8 cellular contexts compared by ENCODE assay signal in the genomic region with DNA sequence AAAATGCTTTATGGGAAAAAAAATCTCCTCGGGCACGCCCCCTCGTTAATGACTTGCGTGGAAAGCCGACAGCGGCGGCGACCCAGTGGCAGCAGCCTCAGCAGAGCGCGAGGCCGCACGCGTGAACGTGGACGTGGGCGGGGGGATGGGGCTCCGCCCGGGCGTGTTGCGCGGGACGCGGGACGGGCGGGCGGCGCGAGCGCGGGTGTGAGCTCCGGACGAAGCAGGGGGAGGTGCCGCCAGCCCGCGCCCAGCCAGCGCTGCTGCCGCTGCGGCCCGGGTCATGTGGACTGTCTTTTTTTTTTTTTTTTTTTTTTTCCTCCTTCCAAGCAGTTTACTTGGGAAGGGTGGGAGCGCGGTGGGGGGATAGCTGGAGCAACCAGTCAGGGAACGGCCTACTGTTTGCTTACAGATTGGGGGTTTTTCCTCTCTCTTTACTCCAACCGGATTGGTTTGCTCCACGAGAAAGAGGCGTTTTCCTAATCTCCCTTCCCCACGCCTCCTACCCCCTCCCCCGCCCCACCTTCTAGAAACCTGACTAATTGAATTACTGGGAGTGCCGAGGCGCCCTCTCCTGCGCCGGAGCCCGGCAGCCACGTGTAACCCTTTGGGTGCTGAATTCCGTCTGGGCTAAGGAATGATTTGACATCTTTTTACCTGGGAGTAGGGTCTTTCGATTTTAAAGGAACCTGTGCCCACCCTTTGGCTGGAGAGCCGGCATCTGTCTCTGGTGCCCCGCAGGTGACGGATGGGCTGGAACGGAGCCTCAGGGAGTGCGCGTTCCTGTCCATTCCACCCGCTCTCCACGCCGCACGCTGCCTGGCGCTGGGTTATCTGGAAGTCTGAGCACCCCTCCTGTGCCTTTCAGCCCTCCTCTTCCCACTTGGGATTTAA. TPM values are rescaled to one million over a fixed set of nuclear protein-coding genes. Genes with fewer than 3 reads are reported as not detected.
DNase-seq lines count a peak whose midpoint lies in the region; ATAC-seq and TF ChIP-seq lines count a peak whose summit lies in the region.

No MANE protein-coding gene starts in this region.

- H3K27ac Mint-ChIP-seq in activated CD4-positive, alpha-beta T cell treated with anti-CD3 and anti-CD28 coated beads for 36 hours: no peak overlapping the region

- H3K36me3 Mint-ChIP-seq in activated CD4-positive, alpha-beta T cell treated with anti-CD3 and anti-CD28 coated beads for 36 hours (ENCODE audit: low read depth): no peaks in the 10 kb centered on the region

- H3K4me3 ChIP-seq in NB4 (ENCODE audit: low read depth, low read length) (no peak overlapping the region), SK-N-MC (peak overlapping the region; percentile 91), colonic mucosa (peak overlapping the region; percentile 59), skeletal muscle tissue (ENCODE audit: low read length in 3 of 3) (peak overlapping the region; percentile 71 to 83 (median 77))

- H3K27me3 Mint-ChIP-seq in activated CD4-positive, alpha-beta T cell treated with anti-CD3 and anti-CD28 coated beads for 36 hours: peaks cover 62% of the 10 kb centered on the region

- H3K4me3 Mint-ChIP-seq in activated CD4-positive, alpha-beta T cell treated with anti-CD3 and anti-CD28 coated beads for 36 hours: peak overlapping the region; percentile 67

- peak overlapping the region; percentile 74 for H3K9ac ChIP-seq in SK-N-MC (ENCODE audit: insufficient read length)
- peak overlapping the region in 1 of 2 donors; percentile 61 for H3K9ac ChIP-seq in colonic mucosa (ENCODE audit: low read depth in 2 of 2, low read length in 2 of 2)
- H3K9ac ChIP-seq in skeletal muscle tissue (ENCODE audit: low read depth in 1 of 3, low read length in 3 of 3): peak overlapping the region; percentile 43 to 78 (median 76)

- H3K27ac ChIP-seq in SK-N-MC (peak overlapping the region; percentile 28), colonic mucosa (peak overlapping the region; percentile 68), skeletal muscle tissue (ENCODE audit: low read depth, low read length) (peak overlapping the region; percentile 40)

- ATAC-seq in activated CD4-positive, alpha-beta T cell treated with anti-CD3 and anti-CD28 coated beads for 36 hours: no peak
- no peak for ATAC-seq in GM18861 (IDR thresholded peaks at IDR 0.05; ENCODE audit: unreplicated experiment)

- no peaks in the 10 kb centered on the region for H3K9me3 Mint-ChIP-seq in activated CD4-positive, alpha-beta T cell treated with anti-CD3 and anti-CD28 coated beads for 36 hours (ENCODE audit: low read depth)

- peaks cover 31% of the 10 kb centered on the region for H3K4me1 Mint-ChIP-seq in activated CD4-positive, alpha-beta T cell treated with anti-CD3 and anti-CD28 coated beads for 36 hours

- peaks cover 7% of the 10 kb centered on the region for H3K27me3 ChIP-seq in colonic mucosa
- H3K27me3 ChIP-seq in skeletal muscle tissue (ENCODE audit: control insufficient read depth in 3 of 3, insufficient read depth in 3 of 3, low read length in 3 of 3): peaks cover 15 to 32% (median 15%) of the 10 kb centered on the region in 3 donors

- TF ChIP-seq CTCF in NB4 (IDR thresholded peaks at IDR 0.05; ENCODE audit: low read depth, low read length) (no peak), colonic mucosa (IDR thresholded peaks at IDR 0.05) (no peak)

- TF ChIP-seq POLR2A in NB4 (IDR thresholded peaks at IDR 0.05; ENCODE audit: extremely low read depth, insufficient read length): no peak

- H3K9me3 ChIP-seq in SK-N-MC (ENCODE audit: low read depth, low read length): no peaks in the 10 kb centered on the region
- H3K9me3 ChIP-seq in colonic mucosa: no peaks in the 10 kb centered on the region
- no peaks in the 10 kb centered on the region for H3K9me3 ChIP-seq in skeletal muscle tissue (ENCODE audit: control insufficient read depth in 3 of 3, low read length in 3 of 3)

- peak; percentile 48 for DNase-seq in activated CD4-positive, alpha-beta T cell treated with anti-CD3 and anti-CD28 coated beads for 36 hours
- DNase-seq in activated CD4-positive, alpha-beta T cell treated with anti-CD3 and anti-CD28 coated beads for 1 hour: no peak
- DNase-seq in NB4 (ENCODE audit: low read depth): peak; percentile 7
- DNase-seq in SK-N-MC (ENCODE audit: low read depth, low spot score): peak; percentile 83
- DNase-seq in colonic mucosa: peak; percentile 86
- peak; percentile 98 for DNase-seq in islet precursor cell

- H3K36me3 ChIP-seq in SK-N-MC (ENCODE audit: insufficient read depth, low read length) (no peaks in the 10 kb centered on the region), colonic mucosa (no peaks in the 10 kb centered on the region), skeletal muscle tissue (ENCODE audit: control insufficient read depth in 3 of 3, insufficient read depth in 3 of 3, low read length in 3 of 3) (no peaks in the 10 kb centered on the region)

- CTCF ChIA-PET in activated CD4-positive, alpha-beta T cell treated with anti-CD3 and anti-CD28 coated beads for 36 hours (lab: Charles Lee): interaction anchor here (0.7 kb wide), 2 partner anchors 422 to 756 kb away, joined by 3 to 5 read pairs; no protein-coding TSS in a partner anchor

- intact Hi-C loops in activated CD4-positive, alpha-beta T cell treated with anti-CD3 and anti-CD28 coated beads for 36 hours (cut with DNase I, micrococcal nuclease): loop anchor here (1.0 to 5.0 kb wide), 4 partner anchors 100 to 675 kb away; no protein-coding TSS in a partner anchor
- intact Hi-C loops in colonic mucosa (cut with DNase I): no loop called here

- H3K4me1 ChIP-seq in colonic mucosa (no peaks in the 10 kb centered on the region), skeletal muscle tissue (ENCODE audit: control insufficient read depth in 3 of 3, insufficient read depth in 3 of 3, low read length in 3 of 3) (peaks cover 21 to 33% (median 31%) of the 10 kb centered on the region in 3 donors)

- POLR2A ChIA-PET in activated CD4-positive, alpha-beta T cell treated with anti-CD3 and anti-CD28 coated beads for 36 hours (lab: Charles Lee): no interaction called here

RNA-seq across cellular contexts. Expression of a gene that starts 1.7 kb away (rescaled TPM):
- not detected for total RNA-seq in activated CD4-positive, alpha-beta T cell treated with anti-CD3 and anti-CD28 coated beads for 36 hours
- 10 to 100 TPM in 1 of 2 donors, 1 to 10 TPM in 1; 9.7 to 11.1 TPM for total RNA-seq in colonic mucosa
- total RNA-seq in skeletal muscle tissue: 8.4 TPM
